In genomic region chr17:82315703-82316358, GRCh38 we compare ENCODE assay signal across 1 cellular context.
TF ChIP-seq lines count a peak whose summit lies in the region.

No MANE protein-coding gene starts in this region.

TF ChIP-seq in SK-N-SH, 30 proteins besides CTCF, POLR2A, EP300 and RAD21 (continued from another document):
- TF ChIP-seq REST (IDR thresholded peaks at IDR 0.05; ENCODE audit: low read depth, low read length): no peak
- no peak for TF ChIP-seq FOSL2 (IDR thresholded peaks at IDR 0.05; ENCODE audit: borderline replicate concordance, low read depth)
- no peak for TF ChIP-seq IRF3 (IDR thresholded peaks at IDR 0.05; ENCODE audit: low read depth, low read length)
- TF ChIP-seq RXRA (IDR thresholded peaks at IDR 0.05; ENCODE audit: borderline replicate concordance, low read depth): no peak
- TF ChIP-seq EZH2phosphoT487 (IDR thresholded peaks at IDR 0.05; ENCODE audit: borderline replicate concordance, low read depth): no peak
- no peak for TF ChIP-seq SIN3A (IDR thresholded peaks at IDR 0.05; ENCODE audit: borderline replicate concordance, low read depth, low read length)
- TF ChIP-seq NFIC (IDR thresholded peaks at IDR 0.05; ENCODE audit: borderline replicate concordance): no peak
- no peak for TF ChIP-seq YY1 (IDR thresholded peaks at IDR 0.05; ENCODE audit: low read depth)
- no peak for TF ChIP-seq TAF1 (IDR thresholded peaks at IDR 0.05; ENCODE audit: borderline replicate concordance, low read depth, low read length)
